22 cellular contexts compared by ENCODE assay signal in the genomic region with DNA sequence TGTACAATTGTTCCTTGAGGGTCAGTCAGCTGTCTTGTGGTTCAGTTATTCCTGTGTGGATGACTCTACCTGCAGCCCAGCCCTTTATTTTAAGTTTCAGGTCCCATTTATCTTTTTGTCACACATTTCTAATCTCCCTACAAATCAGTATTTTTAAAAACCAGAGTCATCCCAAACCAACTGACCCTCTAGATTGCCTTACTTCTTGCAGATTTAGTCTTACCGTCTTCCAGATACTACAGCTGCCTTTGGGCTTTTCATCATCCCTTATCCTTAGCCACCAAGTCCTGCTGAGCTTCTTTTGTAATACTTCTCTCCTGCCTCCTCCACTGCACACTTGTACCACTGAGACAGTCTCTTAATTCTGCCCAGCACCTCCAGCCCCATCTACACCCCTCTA. TPM values are rescaled to one million over a fixed set of nuclear protein-coding genes. Genes with fewer than 3 reads are reported as not detected.
DNase-seq lines count a peak whose midpoint lies in the region; ATAC-seq and TF ChIP-seq lines count a peak whose summit lies in the region.
"Had no signal": no experiment of that assay in that cellular context is flagged by ENCODE, and none has a peak within 500 bp of the region (broad histone marks: within the 10 kb centered on the region; RNA-seq: fewer than 3 reads in every experiment).

No MANE protein-coding gene starts in this region.

- POLR2A ChIA-PET in activated CD4-positive, alpha-beta T cell treated with anti-CD3 and anti-CD28 coated beads for 36 hours (lab: Charles Lee), result interaction anchor here (0.5 to 0.9 kb wide), 3 partner anchors 24 to 38 kb away, joined by 3 to 6 read pairs (median 3); no protein-coding TSS in a partner anchor

- H3K27me3 Mint-ChIP-seq in activated CD4-positive, alpha-beta T cell treated with anti-CD3 and anti-CD28 coated beads for 36 hours, result no peaks in the 10 kb centered on the region
- H3K27me3 Mint-ChIP-seq in stimulated activated naive CD8-positive, alpha-beta T cell treated with anti-CD3 and anti-CD28 coated beads, Interleukin-15, Interleukin-2, amounts not matched to agents 100 ng/mL and 50 ng/mL, for 24 hours, result no peaks in the 10 kb centered on the region
- peaks cover 13% of the 10 kb centered on the region for H3K27me3 Mint-ChIP-seq in endothelial cell (ENCODE audit: unreplicated experiment)

- H3K36me3 Mint-ChIP-seq in activated CD4-positive, alpha-beta T cell treated with anti-CD3 and anti-CD28 coated beads for 36 hours (ENCODE audit: low read depth), result peaks cover 69% of the 10 kb centered on the region
- peaks cover 85% of the 10 kb centered on the region for H3K36me3 Mint-ChIP-seq in stimulated activated naive CD8-positive, alpha-beta T cell treated with anti-CD3 and anti-CD28 coated beads, Interleukin-15, Interleukin-2, amounts not matched to agents 100 ng/mL and 50 ng/mL, for 24 hours (ENCODE audit: low read depth)
- peaks cover 53% of the 10 kb centered on the region for H3K36me3 Mint-ChIP-seq in endothelial cell (ENCODE audit: low read depth, unreplicated experiment)

- TF ChIP-seq CTCF in endothelial cell (IDR thresholded peaks at IDR 0.05; ENCODE audit: unreplicated experiment) (no peak), vagina (IDR thresholded peaks at IDR 0.05) (no peak)

- H3K36me3 ChIP-seq in vagina, result no peaks in the 10 kb centered on the region
- H3K36me3 ChIP-seq: breast epithelium, Peyer's patch, upper lobe of right lung had no signal

- intact Hi-C loops in activated CD4-positive, alpha-beta T cell treated with anti-CD3 and anti-CD28 coated beads for 36 hours (cut with DNase I, micrococcal nuclease), result no loop called here
- intact Hi-C loops in vagina (cut with DNase I), result no loop called here

- no peak overlapping the region for H3K27ac ChIP-seq in vagina
- H3K27ac ChIP-seq: breast epithelium, Peyer's patch, upper lobe of right lung had no signal

- no peak for DNase-seq in activated CD4-positive, alpha-beta T cell treated with anti-CD3 and anti-CD28 coated beads for 36 hours
- DNase-seq in activated CD4-positive, alpha-beta T cell treated with anti-CD3 and anti-CD28 coated beads for 4 hours, result no peak
- no peak for DNase-seq in stimulated activated naive CD8-positive, alpha-beta T cell treated with anti-CD3 and anti-CD28 coated beads, Interleukin-15, Interleukin-2, amounts not matched to agents 100 U/mL and 50 U/mL, for 24 hours
- DNase-seq in endothelial cell (ENCODE audit: low spot score), result no peak
- no peak for DNase-seq in EL
- DNase-seq in cerebellum (ENCODE audit: low spot score), result no peak
- no peak for DNase-seq in vagina (ENCODE audit: extremely low spot score in 2 of 2)
- DNase-seq: activated CD8-positive, alpha-beta memory T cell treated with anti-CD3 and anti-CD28 coated beads, Interleukin-2, amount 50 U/mL, for 4 hours; activated gamma-delta T cell; anterior cingulate cortex; hippocampal formation; IMR-90; NCI-H1436 treated with DMSO at 0.1 percent for 48 hours; Peyer's patch; SHP77 treated with DMSO at 0.1 percent for 48 hours; stimulated activated CD4-positive, alpha-beta T cell treated with anti-CD3 and anti-CD28 coated beads, Interleukin-4, amount 100 ng/mL, for 4 hours; upper lobe of right lung had no signal

- H3K9me3 ChIP-seq in vagina, result no peaks in the 10 kb centered on the region

- H3K27me3 ChIP-seq in vagina, result no peaks in the 10 kb centered on the region
- H3K27me3 ChIP-seq: breast epithelium, Peyer's patch, upper lobe of right lung had no signal

- CTCF ChIA-PET in activated CD4-positive, alpha-beta T cell treated with anti-CD3 and anti-CD28 coated beads for 36 hours (lab: Charles Lee), result interaction anchor here (0.6 to 1.0 kb wide), 5 partner anchors 9 to 1220 kb away, joined by 3 read pairs; no protein-coding TSS in a partner anchor

- peaks cover 32% of the 10 kb centered on the region for H3K4me1 Mint-ChIP-seq in activated CD4-positive, alpha-beta T cell treated with anti-CD3 and anti-CD28 coated beads for 36 hours
- H3K4me1 Mint-ChIP-seq in stimulated activated naive CD8-positive, alpha-beta T cell treated with anti-CD3 and anti-CD28 coated beads, Interleukin-15, Interleukin-2, amounts not matched to agents 100 ng/mL and 50 ng/mL, for 24 hours (ENCODE audit: low read depth), result peaks cover 34% of the 10 kb centered on the region
- H3K4me1 Mint-ChIP-seq in endothelial cell (ENCODE audit: unreplicated experiment), result no peaks in the 10 kb centered on the region

- H3K4me3 ChIP-seq in vagina, result no peak overlapping the region
- H3K4me3 ChIP-seq: breast epithelium, GM12878, GM23338, lung, Peyer's patch, upper lobe of right lung had no signal

- no peak overlapping the region for H3K4me3 Mint-ChIP-seq in activated CD4-positive, alpha-beta T cell treated with anti-CD3 and anti-CD28 coated beads for 36 hours
- peak overlapping the region; percentile 19 for H3K4me3 Mint-ChIP-seq in stimulated activated naive CD8-positive, alpha-beta T cell treated with anti-CD3 and anti-CD28 coated beads, Interleukin-15, Interleukin-2, amounts not matched to agents 100 ng/mL and 50 ng/mL, for 24 hours
- H3K4me3 Mint-ChIP-seq in endothelial cell (ENCODE audit: unreplicated experiment), result peak overlapping the region; percentile 1
- H3K4me3 Mint-ChIP-seq: GM23338 had no signal

- no peak for TF ChIP-seq POLR2A in vagina (IDR thresholded peaks at IDR 0.05)

- peak overlapping the region; percentile 58 for H3K27ac Mint-ChIP-seq in activated CD4-positive, alpha-beta T cell treated with anti-CD3 and anti-CD28 coated beads for 36 hours
- peak overlapping the region; percentile 87 for H3K27ac Mint-ChIP-seq in stimulated activated naive CD8-positive, alpha-beta T cell treated with anti-CD3 and anti-CD28 coated beads, Interleukin-15, Interleukin-2, amounts not matched to agents 100 ng/mL and 50 ng/mL, for 24 hours
- H3K27ac Mint-ChIP-seq in endothelial cell (ENCODE audit: unreplicated experiment), result no peak overlapping the region
- H3K27ac Mint-ChIP-seq: GM23338 had no signal

- peaks cover 31% of the 10 kb centered on the region for H3K9me3 Mint-ChIP-seq in activated CD4-positive, alpha-beta T cell treated with anti-CD3 and anti-CD28 coated beads for 36 hours (ENCODE audit: low read depth)
- no peaks in the 10 kb centered on the region for H3K9me3 Mint-ChIP-seq in stimulated activated naive CD8-positive, alpha-beta T cell treated with anti-CD3 and anti-CD28 coated beads, Interleukin-15, Interleukin-2, amounts not matched to agents 100 ng/mL and 50 ng/mL, for 24 hours
- peaks cover 24% of the 10 kb centered on the region for H3K9me3 Mint-ChIP-seq in endothelial cell (ENCODE audit: unreplicated experiment)

- peaks cover 6% of the 10 kb centered on the region for H3K4me1 ChIP-seq in vagina
- H3K4me1 ChIP-seq: breast epithelium, Peyer's patch had no signal

- no peak for ATAC-seq in activated CD4-positive, alpha-beta T cell treated with anti-CD3 and anti-CD28 coated beads for 36 hours
- ATAC-seq in stimulated activated naive CD8-positive, alpha-beta T cell treated with anti-CD3 and anti-CD28 coated beads, Interleukin-15, Interleukin-2, amounts not matched to agents 100 U/mL and 50 U/mL, for 24 hours, result no peak
- ATAC-seq: GM12878, GM23338, upper lobe of right lung had no signal

RNA-seq across cellular contexts. Expression of a gene that starts 54.9 kb away (rescaled TPM):
- total RNA-seq in activated CD4-positive, alpha-beta T cell treated with anti-CD3 and anti-CD28 coated beads for 36 hours, result 100 to 1,000 TPM; 109 to 145 TPM
- total RNA-seq in endothelial cell (ENCODE audit: unreplicated experiment) (42.5 TPM), cerebellum (11.0 TPM), vagina (43.0 TPM)
